1 cellular context compared by ENCODE assay signal in the genomic region with DNA sequence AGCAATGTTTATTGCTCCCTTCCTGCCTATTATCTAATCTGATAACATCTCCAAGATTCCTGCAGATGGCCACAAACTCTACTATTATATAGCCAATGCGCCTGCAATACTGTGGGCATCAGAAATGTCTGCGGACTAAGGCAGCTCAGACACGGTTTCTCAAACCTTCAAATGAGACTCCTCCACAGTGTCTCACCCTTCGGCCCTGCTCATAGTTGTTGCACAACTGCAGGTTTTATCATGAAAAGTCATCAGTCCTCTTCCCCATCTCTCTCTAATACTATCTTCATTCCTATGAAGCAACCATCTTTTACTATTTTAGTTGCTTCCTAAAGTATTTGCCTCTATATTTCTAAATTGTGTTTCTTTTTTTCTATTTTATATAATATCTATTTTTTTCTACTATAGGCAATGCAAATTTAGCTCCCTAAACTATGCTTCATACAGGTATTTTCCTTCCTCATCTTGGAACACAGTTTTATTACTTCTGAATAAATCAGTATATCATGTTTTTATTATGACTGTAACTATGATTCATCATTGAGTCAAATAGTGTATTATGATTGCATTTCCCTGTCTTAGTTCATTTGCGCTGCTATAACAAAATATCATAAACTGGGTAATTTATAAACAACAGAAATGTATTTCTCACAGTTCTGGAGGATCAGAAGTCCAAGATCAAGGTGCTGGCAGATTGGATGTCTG.
TF ChIP-seq lines count a peak whose summit lies in the region.

No MANE protein-coding gene starts in this region.

TF ChIP-seq in HCT116, 20 proteins besides CTCF, POLR2A, EP300 and RAD21:
- TF ChIP-seq, protein P1, sequence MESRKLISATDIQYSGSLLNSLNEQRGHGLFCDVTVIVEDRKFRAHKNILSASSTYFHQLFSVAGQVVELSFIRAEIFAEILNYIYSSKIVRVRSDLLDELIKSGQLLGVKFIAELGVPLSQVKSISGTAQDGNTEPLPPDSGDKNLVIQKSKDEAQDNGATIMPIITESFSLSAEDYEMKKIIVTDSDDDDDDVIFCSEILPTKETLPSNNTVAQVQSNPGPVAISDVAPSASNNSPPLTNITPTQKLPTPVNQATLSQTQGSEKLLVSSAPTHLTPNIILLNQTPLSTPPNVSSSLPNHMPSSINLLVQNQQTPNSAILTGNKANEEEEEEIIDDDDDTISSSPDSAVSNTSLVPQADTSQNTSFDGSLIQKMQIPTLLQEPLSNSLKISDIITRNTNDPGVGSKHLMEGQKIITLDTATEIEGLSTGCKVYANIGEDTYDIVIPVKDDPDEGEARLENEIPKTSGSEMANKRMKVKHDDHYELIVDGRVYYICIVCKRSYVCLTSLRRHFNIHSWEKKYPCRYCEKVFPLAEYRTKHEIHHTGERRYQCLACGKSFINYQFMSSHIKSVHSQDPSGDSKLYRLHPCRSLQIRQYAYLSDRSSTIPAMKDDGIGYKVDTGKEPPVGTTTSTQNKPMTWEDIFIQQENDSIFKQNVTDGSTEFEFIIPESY (IDR thresholded peaks at IDR 0.05; ENCODE audit: extremely low read depth, insufficient replicate concordance, low read length): no peak
- TF ChIP-seq FOSL1 (IDR thresholded peaks at IDR 0.05; ENCODE audit: low read depth) (peak; percentile 76), JUND (IDR thresholded peaks at IDR 0.05) (peak; percentile 58; the same call in 1 of the 2 replicates), ZNF274 (IDR thresholded peaks at IDR 0.05; ENCODE audit: low read depth, low read length) (no peak), CEBPB (IDR thresholded peaks at IDR 0.05; ENCODE audit: low read depth) (peak; percentile 40; the same call in 1 of the 2 replicates)
